10 cellular contexts compared by ENCODE assay signal in genomic region chr7:120856198-120856597, GRCh38. TPM values are rescaled to one million over a fixed set of nuclear protein-coding genes. Genes with fewer than 3 reads are reported as not detected.
DNase-seq lines count a peak whose midpoint lies in the region; ATAC-seq, FAIRE-seq and TF ChIP-seq lines count a peak whose summit lies in the region.
"Had no signal": no experiment of that assay in that cellular context is flagged by ENCODE, and none has a peak within 500 bp of the region (broad histone marks: within the 10 kb centered on the region; RNA-seq: fewer than 3 reads in every experiment).

No MANE protein-coding gene starts in this region.

- TF ChIP-seq RAD21 in HepG2 (CRISPR knock-in tag; IDR thresholded peaks at IDR 0.05) = no peak

- in situ Hi-C loops in HepG2 (cut with HindIII; ENCODE audit: extremely low pct_ligation_motif_present, low pct_unique_long_range_greater_than_20kb) = no loop called here

- CTCF ChIA-PET in HepG2 (lab: Yijun Ruan, JAX; ENCODE audit: low intra/inter-chr PET ratio, low total read pairs) = no interaction called here

- H3K27ac ChIP-seq in right lobe of liver (no peak overlapping the region), HepG2 (ENCODE audit: extremely low read length, insufficient read depth, low read length) (no peak overlapping the region)
- H3K27ac ChIP-seq: HL-60 had no signal

- intact Hi-C loops in right lobe of liver (cut with DNase I) (no loop called here), HepG2 (cut with micrococcal nuclease; ENCODE audit: unreplicated experiment) (loop anchor here (5.0 kb wide), 1 partner anchor 64 kb away; no protein-coding TSS in a partner anchor)

- FAIRE-seq in HepG2 (lab: Jason Lieb, UNC) = no peak

- H3K4me3 ChIP-seq in right lobe of liver (peak overlapping the region in 2 of 3 donors; percentile 70 to 78), HepG2 (replicated peaks in 1 of 3; ENCODE audit: insufficient read depth in 1 of 3, low read depth in 2 of 3, low read length in 3 of 3) (no peak overlapping the region)

- BruUV-seq in HepG2 (replicated peaks; lab: Mats Ljungman, UMichigan) = no TSS peak

- no peak overlapping the region for H3K9ac ChIP-seq in HepG2 (ENCODE audit: insufficient read depth, low read depth, low read length)

- no peak for TF ChIP-seq CTCF in right lobe of liver (IDR thresholded peaks at IDR 0.05)
- TF ChIP-seq CTCF in HepG2 (CRISPR knock-in tag; IDR thresholded peaks at IDR 0.05) = no peak
- TF ChIP-seq CTCF in chondrocyte (IDR thresholded peaks at IDR 0.05) = no peak

- peaks cover 18% of the 10 kb centered on the region for H3K4me1 Mint-ChIP-seq in chondrocyte (ENCODE audit: low read depth)
- peaks cover 9 to 19% (median 14%) of the 10 kb centered on the region in 3 donors for H3K4me1 Mint-ChIP-seq in naive B cell

- H3K36me3 Mint-ChIP-seq in chondrocyte (ENCODE audit: low read depth) (no peaks in the 10 kb centered on the region), naive B cell (no peaks in the 10 kb centered on the region)

- TF ChIP-seq POLR2A in right lobe of liver (IDR thresholded peaks at IDR 0.05) = no peak
- TF ChIP-seq POLR2A in HepG2 (IDR thresholded peaks at IDR 0.05; ENCODE audit: insufficient read depth in 1 of 2, low read depth in 2 of 2, low read length in 2 of 2) = no peak

- H3K36me3 ChIP-seq in right lobe of liver (no peaks in the 10 kb centered on the region), HepG2 (replicated peaks in 1 of 2; ENCODE audit: control insufficient read depth in 1 of 2, insufficient read depth in 2 of 2, low read length in 2 of 2) (no peaks in the 10 kb centered on the region)

- H3K27me3 Mint-ChIP-seq in chondrocyte (ENCODE audit: low read depth) (no peaks in the 10 kb centered on the region), naive B cell (peaks cover 54 to 64% (median 62%) of the 10 kb centered on the region in 3 donors)

- H3K27me3 ChIP-seq in right lobe of liver (no peaks in the 10 kb centered on the region), HepG2 (ENCODE audit: control insufficient read depth in 1 of 2, insufficient read depth in 2 of 2, low read length in 2 of 2) (no peaks in the 10 kb centered on the region; a peak in 1 of 5 replicates)

- no peak overlapping the region for H2AFZ ChIP-seq in HepG2 (ENCODE audit: low read length)

- WGBS in right lobe of liver (ENCODE audit: insufficient coverage, low coverage, low lambda C conversion rate, missing lambda C conversion rate) = 76% methylated on average over 5 of the region's 5 CpGs
- WGBS in HepG2 (ENCODE audit: low lambda C conversion rate) = 89% methylated on average over 5 of the region's 5 CpGs

- H3K27ac Mint-ChIP-seq in chondrocyte (ENCODE audit: unreplicated experiment) = no peak overlapping the region
- no peak overlapping the region for H3K27ac Mint-ChIP-seq in naive B cell

- DNase-seq in right lobe of liver (no peak), HepG2 (ENCODE audit: low spot score) (no peak), chondrocyte (ENCODE audit: low spot score) (no peak), naive B cell (no peak), NCI-H748 treated with DMSO at 0.1 percent for 48 hours (lab: John Stamatoyannopoulos, UW) (no peak), COR-L47 (lab: John Stamatoyannopoulos, UW) (no peak)
- DNase-seq in stimulated activated CD4-positive, alpha-beta T cell treated with anti-CD3 and anti-CD28 coated beads, Interleukin-2, amount 100 ng/mL, for 48 hours = no peak
- DNase-seq: DMS79 had no signal

- ATAC-seq in right lobe of liver (no peak), HepG2 (no peak), naive B cell (ENCODE audit: low read depth in 2 of 2) (no peak), GM19467 (IDR thresholded peaks at IDR 0.05; ENCODE audit: unreplicated experiment) (no peak)

- H3K4me3 Mint-ChIP-seq in chondrocyte (ENCODE audit: unreplicated experiment) (peak overlapping the region; percentile 99), naive B cell (peak overlapping the region; percentile 68 to 95 (median 90))

- H3K9me3 Mint-ChIP-seq in chondrocyte (ENCODE audit: low read depth) (no peaks in the 10 kb centered on the region), naive B cell (peaks cover 0 to 4% (median 0%) of the 10 kb centered on the region in 7 donors)

- H3K9me3 ChIP-seq in right lobe of liver = no peaks in the 10 kb centered on the region
- no peaks in the 10 kb centered on the region for H3K9me3 ChIP-seq in HepG2 (ENCODE audit: low read length)

- TF ChIP-seq EP300 in HepG2 (IDR thresholded peaks at IDR 0.05; ENCODE audit: low read depth in 2 of 2, low read length in 2 of 2) (no peak), HepG2 (CRISPR knock-in tag; IDR thresholded peaks at IDR 0.05; ENCODE audit: borderline replicate concordance) (no peak)

- POLR2A ChIA-PET in HepG2 (lab: Yijun Ruan, JAX) = no interaction called here

- H3K79me2 ChIP-seq in HepG2 (ENCODE audit: insufficient read depth, low read length) = no peaks in the 10 kb centered on the region

- H3K4me2 ChIP-seq in HepG2 (ENCODE audit: low read depth, low read length) = no peak overlapping the region

- H4K20me1 ChIP-seq in HepG2 (ENCODE audit: insufficient read depth, low read length) = no peaks in the 10 kb centered on the region

- H3K4me1 ChIP-seq in right lobe of liver (peaks cover 0 to 5% (median 0%) of the 10 kb centered on the region in 4 donors), HepG2 (ENCODE audit: insufficient read depth, low read length) (peaks cover 6% of the 10 kb centered on the region)

TF ChIP-seq in HepG2, 621 proteins besides CTCF, POLR2A, EP300 and RAD21 (continues in another document):
- TF ChIP-seq FOXK1 (CRISPR knock-in tag; IDR thresholded peaks at IDR 0.05; ENCODE audit: borderline replicate concordance, low read depth) (no peak), POLR2AphosphoS5 (IDR thresholded peaks at IDR 0.05; ENCODE audit: low read depth, low read length) (no peak), TGIF2 (CRISPR knock-in tag; IDR thresholded peaks at IDR 0.05) (no peak), ZNF790 (CRISPR knock-in tag; IDR thresholded peaks at IDR 0.05; ENCODE audit: borderline replicate concordance) (no peak), ZBTB42 (CRISPR knock-in tag; IDR thresholded peaks at IDR 0.05) (no peak), ZNF580 (CRISPR knock-in tag; IDR thresholded peaks at IDR 0.05; ENCODE audit: borderline replicate concordance, low read depth) (no peak), ZNF207 (IDR thresholded peaks at IDR 0.05; ENCODE audit: borderline replicate concordance) (no peak), NR0B2 (CRISPR knock-in tag; IDR thresholded peaks at IDR 0.05) (no peak), FOXA1 (IDR thresholded peaks at IDR 0.05) (no peak), FOXA1 (CRISPR knock-in tag; IDR thresholded peaks at IDR 0.05) (no peak), RXRB (CRISPR knock-in tag; IDR thresholded peaks at IDR 0.05; ENCODE audit: borderline replicate concordance) (no peak), ZNF234 (CRISPR knock-in tag; conservative IDR thresholded peaks at IDR 0.05) (no peak), ZNF749 (CRISPR knock-in tag; IDR thresholded peaks at IDR 0.05; ENCODE audit: borderline replicate concordance) (no peak), EED (CRISPR knock-in tag; IDR thresholded peaks at IDR 0.05) (no peak)

RNA-seq across cellular contexts. Expression of gene TSPAN12, which starts 1.7 kb away (rescaled TPM):
- total RNA-seq in right lobe of liver (10 to 100 TPM; 10.7 to 14.4 (median 12.6) TPM), HepG2 (2016; rRNA removed; fragmentation: Illumina TruSeq; extraction: Trizol) (0.70 and 0.95 TPM in 2 replicates), chondrocyte (6.8 to 10.5 TPM (median 7.8 TPM) in 3 replicates)
- 0.53 TPM in 1 of 2 replicates, not detected in the other for total RNA-seq in HepG2 (2016; cell fraction: cytosol; rRNA removed; fragmentation: Illumina TruSeq; extraction: Trizol; ENCODE audit: low read depth)
- 1.00 and 1.3 TPM in 2 replicates for total RNA-seq in HepG2 (2016; cell fraction: insoluble cytoplasmic fraction; rRNA removed; fragmentation: Illumina TruSeq; extraction: Trizol)
- total RNA-seq in HepG2 (2016; cell fraction: membrane; rRNA removed; fragmentation: Illumina TruSeq; extraction: Trizol) = 0.46 and 0.52 TPM in 2 replicates
- total RNA-seq in HepG2 (2016; cell fraction: nucleus; rRNA removed; fragmentation: Illumina TruSeq; extraction: Trizol) = 0.50 and 0.63 TPM in 2 replicates
- polyA plus RNA-seq in HepG2 (2011; rRNA removed) (0.24 and 0.48 TPM in 2 replicates), naive B cell (ENCODE audit: low read depth in 6 of 6) (not detected)
- 0.08 and 0.33 TPM in 2 replicates for polyA plus RNA-seq in HepG2 (2011; cell fraction: cytosol; rRNA removed)
- 0.13 and 0.19 TPM in 2 replicates for polyA plus RNA-seq in HepG2 (2011; cell fraction: nucleus; rRNA removed)
- polyA plus RNA-seq in HepG2 (2012) = 0.21 and 0.31 TPM in 2 replicates
- 0.17 and 0.32 TPM in 2 replicates for polyA plus RNA-seq in HepG2 (2016; cell fraction: cytosol; fragmentation: Illumina TruSeq; extraction: Trizol; ENCODE audit: low read depth)
- 0.62 and 0.80 TPM in 2 replicates for polyA plus RNA-seq in HepG2 (2016; cell fraction: insoluble cytoplasmic fraction; fragmentation: Illumina TruSeq; extraction: Trizol; ENCODE audit: low read depth)
- 0.27 and 0.29 TPM in 2 replicates for polyA plus RNA-seq in HepG2 (2016; cell fraction: membrane; fragmentation: Illumina TruSeq; extraction: Trizol; ENCODE audit: low read depth)
- 1.3 and 1.8 TPM in 2 replicates for polyA plus RNA-seq in HepG2 (2016; cell fraction: nucleus; fragmentation: Illumina TruSeq; extraction: Trizol; ENCODE audit: insufficient read depth, low read depth)
- 0.40 and 9.8 TPM in 2 replicates for polyA minus RNA-seq in HepG2 (2011; rRNA and poly(A)+ RNA removed; ENCODE audit: low replicate concordance)
- polyA minus RNA-seq in HepG2 (2011; cell fraction: cytosol; rRNA and poly(A)+ RNA removed) = not detected in 2 replicates
- polyA minus RNA-seq in HepG2 (2011; cell fraction: nucleus; rRNA and poly(A)+ RNA removed) = not detected in 2 replicates

Comparison
In these comparisons a context has a peak if more than half of its experiments do, and no peak if none do; other contexts are left out.
1. H3K4me3 ChIP-seq: peak in right lobe of liver (2 of 3); none in HepG2 (0 of 3).